ENCODE assay signal across 8 cellular contexts in genomic region chr18:805008-805754, GRCh38. TPM values are rescaled to one million over a fixed set of nuclear protein-coding genes. Genes with fewer than 3 reads are reported as not detected.
DNase-seq lines count a peak whose midpoint lies in the region; ATAC-seq and TF ChIP-seq lines count a peak whose summit lies in the region.

No MANE protein-coding gene starts in this region.

- peaks cover 10% of the 10 kb centered on the region for H3K36me3 Mint-ChIP-seq in activated T-cell treated with anti-CD3 and anti-CD28 coated beads, Interleukin-2, amount 50 U/mL, for 24 hours (ENCODE audit: low read depth)

- H3K36me3 ChIP-seq in mammary epithelial cell (ENCODE audit: insufficient read depth, low read length) (peaks cover 2% of the 10 kb centered on the region), stomach (no peaks in the 10 kb centered on the region)

- H3K27ac ChIP-seq in mammary epithelial cell (ENCODE audit: insufficient read depth, low read depth, low read length) (no peak overlapping the region), stomach (peak overlapping the region in 4 of 5 donors; percentile 0 to 68 (median 34))

- no peaks in the 10 kb centered on the region for H4K20me1 ChIP-seq in mammary epithelial cell (ENCODE audit: insufficient read depth, low read length)

- WGBS in mammary epithelial cell (ENCODE audit: low coverage, missing lambda C conversion rate), result 70% methylated on average over 5 of the region's 5 CpGs
- WGBS in stomach, 5 donors, result 33 to 49% (median 43%) methylated on average over 5 of the region's 5 CpGs

- peaks cover 1% of the 10 kb centered on the region for H3K9me3 Mint-ChIP-seq in activated T-cell treated with anti-CD3 and anti-CD28 coated beads, Interleukin-2, amount 50 U/mL, for 24 hours

- no peaks in the 10 kb centered on the region for H3K4me1 ChIP-seq in mammary epithelial cell (ENCODE audit: insufficient read depth, low read length)
- peaks cover 9 to 64% (median 33%) of the 10 kb centered on the region in 4 donors for H3K4me1 ChIP-seq in stomach

- POLR2A ChIA-PET in HEK293T (lab: Yijun Ruan, JAX), result no interaction called here

- H3K9me3 ChIP-seq in mammary epithelial cell (replicated peaks; ENCODE audit: insufficient read depth, low read length), result no peaks in the 10 kb centered on the region
- H3K9me3 ChIP-seq in stomach, result no peaks in the 10 kb centered on the region

- H3K27me3 Mint-ChIP-seq in activated T-cell treated with anti-CD3 and anti-CD28 coated beads, Interleukin-2, amount 50 U/mL, for 24 hours, result no peaks in the 10 kb centered on the region

- no peak for DNase-seq in activated T-cell treated with anti-CD3 and anti-CD28 coated beads, Interleukin-2, amount 50 U/mL, for 24 hours
- DNase-seq in activated T-cell treated with anti-CD3 and anti-CD28 coated beads, Interleukin-2, amount 50 U/mL, for 1 hour, result no peak
- no peak for DNase-seq in mammary epithelial cell
- no peak for DNase-seq in stomach
- DNase-seq in HUDEP-2 (lab: John Stamatoyannopoulos, UW; ENCODE audit: unreplicated experiment in 76 of 76), result no peak
- no peak for DNase-seq in HEK293T (ENCODE audit: extremely low spot score)
- no peak for DNase-seq in COR-L47 (lab: John Stamatoyannopoulos, UW)

- H2AFZ ChIP-seq in mammary epithelial cell (ENCODE audit: low read depth, low read length), result no peak overlapping the region

- H3K4me1 Mint-ChIP-seq in activated T-cell treated with anti-CD3 and anti-CD28 coated beads, Interleukin-2, amount 50 U/mL, for 24 hours (ENCODE audit: low read depth), result peaks cover 76% of the 10 kb centered on the region

- CTCF ChIA-PET in mammary epithelial cell (lab: Charles Lee; ENCODE audit: low non-redundant PET), result no interaction called here
- CTCF ChIA-PET in HEK293T (lab: Yijun Ruan, JAX), result no interaction called here

- intact Hi-C loops in mammary epithelial cell (cut with micrococcal nuclease), result no loop called here
- intact Hi-C loops in stomach (cut with DNase I; ENCODE audit: low total_unique reads), result no loop called here

- peak overlapping the region; percentile 4 for H3K27ac Mint-ChIP-seq in activated T-cell treated with anti-CD3 and anti-CD28 coated beads, Interleukin-2, amount 50 U/mL, for 24 hours

- BruUV-seq in mammary epithelial cell (replicated peaks; lab: Mats Ljungman, UMichigan), result no TSS peak

- TF ChIP-seq POLR2A in stomach (IDR thresholded peaks at IDR 0.05), result no peak

- dilution Hi-C loops in mammary epithelial cell (cut with HindIII; ENCODE audit: low sequenced_read_pairs), result no loop called here

- TF ChIP-seq EP300 in stomach (IDR thresholded peaks at IDR 0.05), result no peak

- H3K4me3 Mint-ChIP-seq in activated T-cell treated with anti-CD3 and anti-CD28 coated beads, Interleukin-2, amount 50 U/mL, for 24 hours, result peak overlapping the region; percentile 54

- ATAC-seq in HG02938 (IDR thresholded peaks at IDR 0.05; ENCODE audit: unreplicated experiment), result peak; percentile 36

- H3K9ac ChIP-seq in mammary epithelial cell (ENCODE audit: insufficient read depth, low read length), result no peak overlapping the region

- TF ChIP-seq CTCF in mammary epithelial cell (conservative IDR thresholded peaks at IDR 0.05 in 1 of 2, IDR thresholded peaks at IDR 0.05 in 1 of 2; ENCODE audit: extremely low read depth in 1 of 2, insufficient read depth in 1 of 2, low read depth in 1 of 2, low read length in 2 of 2) (no peak), stomach (IDR thresholded peaks at IDR 0.05) (no peak)

- peaks cover 98% of the 10 kb centered on the region for H3K79me2 ChIP-seq in mammary epithelial cell (ENCODE audit: insufficient read depth, low read length)

- in situ Hi-C loops in mammary epithelial cell (cut with MboI; ENCODE audit: low sequenced_read_pairs in 2 of 2), result no loop called here

- H3K4me2 ChIP-seq in mammary epithelial cell (ENCODE audit: insufficient read depth, low read depth, low read length), result peak overlapping the region; percentile 29

- no peaks in the 10 kb centered on the region for H3K27me3 ChIP-seq in mammary epithelial cell (ENCODE audit: insufficient read depth, low read length)
- H3K27me3 ChIP-seq in stomach, result no peaks in the 10 kb centered on the region

- H3K4me3 ChIP-seq in mammary epithelial cell (replicated peaks in 1 of 3; ENCODE audit: insufficient read depth in 1 of 3, low read depth in 2 of 3, low read length in 3 of 3) (no peak overlapping the region), stomach (no peak overlapping the region)

TF ChIP-seq in HEK293T, 16 proteins besides CTCF, POLR2A, EP300 and RAD21:
- TF ChIP-seq BHLHE40 (IDR thresholded peaks at IDR 0.05; ENCODE audit: borderline replicate concordance), result no peak
- TF ChIP-seq FOXM1 (IDR thresholded peaks at IDR 0.05; ENCODE audit: borderline replicate concordance), result no peak
- TF ChIP-seq TARDBP (IDR thresholded peaks at IDR 0.05), result no peak
- no peak for TF ChIP-seq ZNF384 (IDR thresholded peaks at IDR 0.05)
- TF ChIP-seq PKNOX1 (IDR thresholded peaks at IDR 0.05), result no peak

RNA-seq across cellular contexts. Expression of gene YES1, which starts 6.9 kb away (rescaled TPM):
- total RNA-seq in mammary epithelial cell (100 to 1,000 TPM in 1 of 2 donors, 10 to 100 TPM in 1; 76.9 to 126 TPM), stomach (100 to 1,000 TPM in 1 of 5 donors, 10 to 100 TPM in 2, 1 to 10 TPM in 2; 6.4 to 147 (median 42.4) TPM)
- polyA plus RNA-seq in mammary epithelial cell (23.1 TPM), stomach (10 to 100 TPM; 12.1 to 41.7 (median 31.4) TPM)
- polyA minus RNA-seq in mammary epithelial cell, result 33.9 TPM
